ENCODE assay signal across 35 cellular contexts in genomic region chr10:130580975-130581374, GRCh38.
"Had no signal": no experiment of that assay in that cellular context is flagged by ENCODE, and none has a peak within 500 bp of the region (broad histone marks: within the 10 kb centered on the region; RNA-seq: fewer than 3 reads in every experiment).

No MANE protein-coding gene starts in this region.

- H3K4me1 ChIP-seq: adrenal gland, body of pancreas, breast epithelium had no signal

- H3K27me3 Mint-ChIP-seq: activated CD4-positive, alpha-beta T cell treated with anti-CD3 and anti-CD28 coated beads, Interleukin-2, amount 10 ng/mL, durations not matched to agents 24 days and 14 days had no signal

- H3K9me3 ChIP-seq: adrenal gland, body of pancreas, breast epithelium had no signal

- H3K9me3 Mint-ChIP-seq: activated B cell treated with CpG ODN at 0.5 μM for 24 hours; activated CD4-positive, alpha-beta memory T cell treated with anti-CD3 and anti-CD28 coated beads for 36 hours; activated CD4-positive, alpha-beta T cell treated with anti-CD3 and anti-CD28 coated beads, Interleukin-2, amount 10 ng/mL, durations not matched to agents 24 days and 14 days; activated CD8-positive, alpha-beta T cell treated with anti-CD3 and anti-CD28 coated beads for 36 hours; activated naive CD4-positive, alpha-beta T cell treated with anti-CD3 and anti-CD28 coated beads for 36 hours; activated naive CD4-positive, alpha-beta T cell treated with anti-CD3 and anti-CD28 coated beads, Interleukin-2, amount 50 U/mL, for 72 hours; activated naive CD8-positive, alpha-beta T cell treated with anti-CD3 and anti-CD28 coated beads for 36 hours; activated T-cell treated with anti-CD3 and anti-CD28 coated beads, Interleukin-2, amount 50 U/mL, for 4 hours; activated T-helper 1 cell treated with anti-CD3 and anti-CD28 coated beads, Interleukin-12 subunit alpha, Interleukin-12 subunit beta, Interleukin-2, Interleukin-4 antibody, amounts not matched to agents 30 ng/mL and 10 ng/mL and 1 ng/mL, durations not matched to agents 14 hours and 24 hours and 36 hours; activated T-helper 17 cell treated with anti-CD3 and anti-CD28 coated beads, Interleukin-2, amount 50 U/mL, for 72 hours; T-helper 1 cell treated with Interleukin-12 subunit alpha and Interleukin-12 subunit beta and Interleukin-4 antibody, amounts not matched to agents 30 μg/mL and 1 μg/mL, for 36 hours; T-helper 2 cell treated with Interferon-gamma antibody and Interleukin-4, amounts not matched to agents 5 μg/mL and 100 μg/mL, for 36 hours had no signal

- H3K27me3 ChIP-seq: adrenal gland, body of pancreas, brain microvascular endothelial cell had no signal

- H3K27ac Mint-ChIP-seq: activated B cell treated with CpG ODN at 0.5 μM for 24 hours; activated CD4-positive, alpha-beta memory T cell treated with anti-CD3 and anti-CD28 coated beads for 36 hours; activated CD4-positive, alpha-beta T cell treated with anti-CD3 and anti-CD28 coated beads, Interleukin-2, amount 10 ng/mL, durations not matched to agents 24 days and 14 days; activated CD8-positive, alpha-beta T cell treated with anti-CD3 and anti-CD28 coated beads for 36 hours; activated naive CD4-positive, alpha-beta T cell treated with anti-CD3 and anti-CD28 coated beads for 36 hours; activated naive CD4-positive, alpha-beta T cell treated with anti-CD3 and anti-CD28 coated beads, Interleukin-2, amount 50 U/mL, for 72 hours; activated naive CD8-positive, alpha-beta T cell treated with anti-CD3 and anti-CD28 coated beads for 36 hours; activated T-cell treated with anti-CD3 and anti-CD28 coated beads, Interleukin-2, amount 50 U/mL, for 72 hours; activated T-helper 1 cell treated with anti-CD3 and anti-CD28 coated beads, Interleukin-12 subunit alpha, Interleukin-12 subunit beta, Interleukin-2, Interleukin-4 antibody, amounts not matched to agents 30 ng/mL and 10 ng/mL and 1 ng/mL, durations not matched to agents 14 hours and 24 hours and 36 hours; activated T-helper 17 cell treated with anti-CD3 and anti-CD28 coated beads, Interleukin-2, amount 50 U/mL, for 72 hours; T-helper 1 cell treated with Interleukin-12 subunit alpha and Interleukin-12 subunit beta and Interleukin-4 antibody, amounts not matched to agents 30 μg/mL and 1 μg/mL, for 36 hours; T-helper 2 cell treated with Interferon-gamma antibody and Interleukin-4, amounts not matched to agents 5 μg/mL and 100 μg/mL, for 36 hours had no signal

- H3K4me3 ChIP-seq: adrenal gland, body of pancreas, breast epithelium had no signal

- H3K36me3 ChIP-seq: adrenal gland, brain microvascular endothelial cell, breast epithelium had no signal

- H3K36me3 Mint-ChIP-seq: activated CD4-positive, alpha-beta memory T cell treated with anti-CD3 and anti-CD28 coated beads for 36 hours; activated naive CD4-positive, alpha-beta T cell treated with anti-CD3 and anti-CD28 coated beads, Interleukin-2, amount 50 U/mL, for 72 hours; activated naive CD8-positive, alpha-beta T cell treated with anti-CD3 and anti-CD28 coated beads for 36 hours had no signal

- DNase-seq: activated B cell treated with CpG ODN at 0.5 μM for 24 hours; activated CD4-positive, alpha-beta memory T cell treated with anti-CD3 and anti-CD28 coated beads for 36 hours; activated CD4-positive, alpha-beta T cell treated with anti-CD3 and anti-CD28 coated beads for 4 hours; activated CD4-positive, alpha-beta T cell treated with anti-CD3 and anti-CD28 coated beads, Interleukin-2, amount 10 ng/mL, durations not matched to agents 24 days and 14 days; activated CD4-positive, alpha-beta T cell treated with anti-CD3 and anti-CD28 coated beads, Interleukin-2, amount 50 U/mL, for 1 hour; activated CD4-positive, alpha-beta T cell treated with anti-CD3 and anti-CD28 coated beads, Interleukin-2, amount 50 U/mL, for 4 hours; activated CD4-positive, CD25-positive, alpha-beta regulatory T cell treated with anti-CD3 and anti-CD28 coated beads, Interleukin-2, amount 50 U/mL, for 72 hours; activated CD8-positive, alpha-beta memory T cell treated with anti-CD3 and anti-CD28 coated beads, Interleukin-2, amount 50 U/mL, for 4 hours; activated CD8-positive, alpha-beta T cell treated with anti-CD3 and anti-CD28 coated beads for 36 hours; activated effector memory CD4-positive, alpha-beta T cell treated with anti-CD3 and anti-CD28 coated beads, Interleukin-2, amount 50 U/mL, for 16 hours; activated gamma-delta T cell treated with Interleukin-2 at 50 U/mL for 16 hours; activated naive CD4-positive, alpha-beta T cell; activated naive CD4-positive, alpha-beta T cell treated with anti-CD3 and anti-CD28 coated beads for 36 hours; activated naive CD4-positive, alpha-beta T cell treated with anti-CD3 and anti-CD28 coated beads, Interleukin-2, amount 50 U/mL, for 16 hours; activated naive CD8-positive, alpha-beta T cell treated with anti-CD3 and anti-CD28 coated beads for 36 hours; activated T-cell treated with anti-CD3 and anti-CD28 coated beads for 4 hours; activated T-cell treated with anti-CD3 and anti-CD28 coated beads, Interleukin-2, amount 50 U/mL, for 1 hour; activated T-cell treated with anti-CD3 and anti-CD28 coated beads, Interleukin-2, amount 50 U/mL, for 4 hours; activated T-cell treated with anti-CD3 and anti-CD28 coated beads, Interleukin-2, amount 50 U/mL, for 72 hours; adrenal gland; amniotic stem cell; aorta; body of pancreas; brain microvascular endothelial cell; central memory CD4-positive, alpha-beta T cell; T-helper 1 cell; T-helper 2 cell; T-helper 9 cell had no signal

- H3K27ac ChIP-seq: adrenal gland, body of pancreas, brain microvascular endothelial cell, breast epithelium, VCaP had no signal

- H3K4me1 Mint-ChIP-seq: activated B cell treated with CpG ODN at 0.5 μM for 24 hours; activated CD4-positive, alpha-beta T cell treated with anti-CD3 and anti-CD28 coated beads, Interleukin-2, amount 10 ng/mL, durations not matched to agents 24 days and 14 days; activated naive CD8-positive, alpha-beta T cell treated with anti-CD3 and anti-CD28 coated beads for 36 hours; activated T-helper 17 cell treated with anti-CD3 and anti-CD28 coated beads, Interleukin-2, amount 50 U/mL, for 72 hours had no signal

- H3K4me3 Mint-ChIP-seq: activated B cell treated with CpG ODN at 0.5 μM for 24 hours; activated CD4-positive, alpha-beta memory T cell treated with anti-CD3 and anti-CD28 coated beads for 36 hours; activated CD4-positive, alpha-beta T cell treated with anti-CD3 and anti-CD28 coated beads, Interleukin-2, amount 10 ng/mL, durations not matched to agents 24 days and 14 days; activated CD8-positive, alpha-beta T cell treated with anti-CD3 and anti-CD28 coated beads for 36 hours; activated naive CD4-positive, alpha-beta T cell treated with anti-CD3 and anti-CD28 coated beads for 36 hours; activated naive CD8-positive, alpha-beta T cell treated with anti-CD3 and anti-CD28 coated beads for 36 hours; activated T-cell treated with anti-CD3 and anti-CD28 coated beads, Interleukin-2, amount 50 U/mL, for 4 hours; activated T-cell treated with anti-CD3 and anti-CD28 coated beads, Interleukin-2, amount 50 U/mL, for 72 hours; activated T-helper 1 cell treated with anti-CD3 and anti-CD28 coated beads, Interleukin-12 subunit alpha, Interleukin-12 subunit beta, Interleukin-2, Interleukin-4 antibody, amounts not matched to agents 30 ng/mL and 10 ng/mL and 1 ng/mL, durations not matched to agents 14 hours and 24 hours and 36 hours; activated T-helper 17 cell treated with anti-CD3 and anti-CD28 coated beads, Interleukin-2, amount 50 U/mL, for 72 hours; T-helper 1 cell treated with Interleukin-12 subunit alpha and Interleukin-12 subunit beta and Interleukin-4 antibody, amounts not matched to agents 30 μg/mL and 1 μg/mL, for 36 hours; T-helper 2 cell treated with Interferon-gamma antibody and Interleukin-4, amounts not matched to agents 5 μg/mL and 100 μg/mL, for 36 hours had no signal
